Comparison of ENCODE assay signal across 24 cellular contexts in genomic region chr3:18036486-18036885, GRCh38.
"Had no signal": no experiment of that assay in that cellular context is flagged by ENCODE, and none has a peak within 500 bp of the region (broad histone marks: within the 10 kb centered on the region; RNA-seq: fewer than 3 reads in every experiment).

No MANE protein-coding gene starts in this region.

- H3K9me3 ChIP-seq: colonic mucosa, esophagus squamous epithelium, gastrocnemius medialis, heart right ventricle, left lung, lower lobe of right lung, mucosa of descending colon had no signal

- H3K27me3 ChIP-seq: colonic mucosa, gastrocnemius medialis, left lung had no signal

- DNase-seq: colonic mucosa; cortex of kidney; effector CD8-positive, alpha-beta T cell; effector memory CD8-positive, alpha-beta T cell; endodermal cell; erythroblast; esophagus squamous epithelium; foreskin fibroblast; gastrocnemius medialis; glutamatergic neuron; head of caudate nucleus; heart right ventricle; hippocampal formation; left cardiac atrium; left lung; left ventricle myocardium superior; lower lobe of right lung; mesenchymal stem cell; mucosa of descending colon; naive B cell had no signal

- H3K4me3 ChIP-seq: colonic mucosa, esophagus squamous epithelium, gastrocnemius medialis, heart right ventricle, left lung, lower lobe of right lung, mucosa of descending colon had no signal

- H3K27ac ChIP-seq: colonic mucosa, epithelial cell of prostate, esophagus squamous epithelium, gastrocnemius medialis, heart right ventricle, left lung, lower lobe of right lung had no signal

- ATAC-seq: effector memory CD8-positive, alpha-beta T cell; esophagus mucosa; gastrocnemius medialis; heart right ventricle; left cardiac atrium; left lung; left ventricle myocardium superior; lower lobe of right lung; mucosa of descending colon had no signal

- H3K36me3 ChIP-seq: colonic mucosa, esophagus squamous epithelium, gastrocnemius medialis, heart right ventricle, left lung, lower lobe of right lung had no signal

- H3K4me3 Mint-ChIP-seq: dendritic cell treated with granulocyte-macrophage colony-stimulating factor and Interleukin-4, amounts not matched to agents 40 ng/mL and 50 ng/mL, for 4 days; effector memory CD8-positive, alpha-beta T cell; endodermal cell; mesothelial cell of epicardium; naive B cell had no signal

- H3K27me3 Mint-ChIP-seq: dendritic cell treated with granulocyte-macrophage colony-stimulating factor and Interleukin-4, amounts not matched to agents 40 ng/mL and 50 ng/mL, for 4 days; naive B cell had no signal

- H3K9me3 Mint-ChIP-seq: dendritic cell treated with granulocyte-macrophage colony-stimulating factor and Interleukin-4, amounts not matched to agents 40 ng/mL and 50 ng/mL, for 4 days; endodermal cell had no signal

- H3K4me1 ChIP-seq: colonic mucosa, esophagus squamous epithelium, gastrocnemius medialis, heart right ventricle, left lung, lower lobe of right lung had no signal

- H3K27ac Mint-ChIP-seq: dendritic cell treated with granulocyte-macrophage colony-stimulating factor and Interleukin-4, amounts not matched to agents 40 ng/mL and 50 ng/mL, for 4 days; effector memory CD8-positive, alpha-beta T cell; endodermal cell; mesothelial cell of epicardium; naive B cell had no signal
